11 cellular contexts compared by ENCODE assay signal in the genomic region with DNA sequence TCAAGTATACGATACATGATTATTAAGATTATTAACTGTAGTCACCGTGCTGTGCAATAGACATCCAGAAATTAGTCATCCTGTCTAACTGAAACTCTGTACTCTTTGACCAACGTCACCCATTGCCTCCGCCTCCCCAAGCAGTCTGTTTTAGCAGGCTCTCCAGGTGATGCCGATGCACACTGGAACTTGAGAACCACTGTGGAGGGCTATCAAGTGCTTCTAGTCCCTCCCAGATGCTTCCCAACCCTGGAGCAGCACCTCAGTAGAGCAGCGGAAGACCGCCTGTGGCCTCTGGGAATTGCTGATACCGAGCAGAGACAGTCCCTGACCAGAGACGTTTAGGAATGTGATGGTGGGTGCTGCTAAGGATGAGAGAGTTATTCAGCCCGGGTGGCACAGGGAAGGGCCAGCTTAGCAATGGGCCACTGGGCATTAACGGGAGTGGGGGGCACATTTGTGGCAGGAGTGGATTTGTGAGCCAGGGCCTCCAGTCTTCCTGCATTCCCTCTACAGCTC. TPM values are rescaled to one million over a fixed set of nuclear protein-coding genes. Genes with fewer than 3 reads are reported as not detected.
A peak's percentile ranks its signal among the peaks of the same experiment; 100 is the strongest.
DNase-seq lines count a peak whose midpoint lies in the region; ATAC-seq and TF ChIP-seq lines count a peak whose summit lies in the region.
"Had no signal": no experiment of that assay in that cellular context is flagged by ENCODE, and none has a peak within 500 bp of the region (broad histone marks: within the 10 kb centered on the region; RNA-seq: fewer than 3 reads in every experiment).

No MANE protein-coding gene starts in this region.

- H3K36me3 ChIP-seq in right lobe of liver: no peaks in the 10 kb centered on the region
- H3K36me3 ChIP-seq: prostate gland had no signal

- no peak for TF ChIP-seq CTCF in right lobe of liver (IDR thresholded peaks at IDR 0.05)

- H3K27ac ChIP-seq in right lobe of liver: no peak overlapping the region
- H3K27ac ChIP-seq: prostate gland had no signal

- H3K9me3 ChIP-seq in right lobe of liver: no peaks in the 10 kb centered on the region
- H3K9me3 ChIP-seq: prostate gland had no signal

- H3K4me3 ChIP-seq in right lobe of liver: no peak overlapping the region
- H3K4me3 ChIP-seq: prostate gland had no signal

- 68% methylated on average over 8 of the region's 11 CpGs for WGBS in right lobe of liver (ENCODE audit: insufficient coverage, low coverage, low lambda C conversion rate, missing lambda C conversion rate)

- no peaks in the 10 kb centered on the region for H3K4me1 ChIP-seq in right lobe of liver

- intact Hi-C loops in right lobe of liver (cut with DNase I): no loop called here

- peak; percentile 25 for DNase-seq in kidney glomerular epithelial cell (lab: John Stamatoyannopoulos, UW)
- no peak for DNase-seq in DMS 273 treated with DMSO at 0.1 percent for 48 hours (lab: John Stamatoyannopoulos, UW)
- DNase-seq in NCI-H1105 (lab: John Stamatoyannopoulos, UW): no peak
- DNase-seq in KG1 (lab: John Stamatoyannopoulos, UW): no peak
- DNase-seq in right lobe of liver: no peak
- DNase-seq: activated T-cell treated with anti-CD3 and anti-CD28 coated beads, Interleukin-2, amount 50 U/mL, for 4 hours; T-helper 17 cell had no signal

- H3K27me3 ChIP-seq in right lobe of liver: no peaks in the 10 kb centered on the region

- ATAC-seq in GM18870 (IDR thresholded peaks at IDR 0.05; ENCODE audit: unreplicated experiment) (peak; percentile 78), GM21825 (IDR thresholded peaks at IDR 0.05; ENCODE audit: unreplicated experiment) (peak; percentile 77), HG03469 (IDR thresholded peaks at IDR 0.05; ENCODE audit: unreplicated experiment) (peak; percentile 88), right lobe of liver (no peak)
- ATAC-seq: activated T-cell treated with anti-CD3 and anti-CD28 coated beads, Interleukin-2, amount 50 U/mL, for 4 hours; T-helper 17 cell had no signal

- TF ChIP-seq POLR2A in right lobe of liver (IDR thresholded peaks at IDR 0.05): no peak

RNA-seq across cellular contexts. Expression of gene LIPG, which starts 50.7 kb away (rescaled TPM):
- 100 to 1,000 TPM in 1 of 6 experiments, 10 to 100 TPM in 5; 35.0 to 120 (median 59.1) TPM for total RNA-seq in right lobe of liver
- total RNA-seq: T-helper 17 cell had no signal

Comparison
In these comparisons a context has a peak if more than half of its experiments do, and no peak if none do; other contexts are left out.
1. ATAC-seq: peak in GM18870 (single experiment), GM21825 (single experiment) and HG03469 (single experiment); none in right lobe of liver (0 of 4).